18 cellular contexts compared by ENCODE assay signal in genomic region chr14:104596927-104597351, GRCh38. TPM values are rescaled to one million over a fixed set of nuclear protein-coding genes. Genes with fewer than 3 reads are reported as not detected.
DNase-seq lines count a peak whose midpoint lies in the region; ATAC-seq and TF ChIP-seq lines count a peak whose summit lies in the region.
"Had no signal": no experiment of that assay in that cellular context is flagged by ENCODE, and none has a peak within 500 bp of the region (broad histone marks: within the 10 kb centered on the region; RNA-seq: fewer than 3 reads in every experiment).

No MANE protein-coding gene starts in this region.

- TF ChIP-seq CTCF in lower lobe of right lung (IDR thresholded peaks at IDR 0.05) (no peak), upper lobe of right lung (IDR thresholded peaks at IDR 0.05) (no peak)

- intact Hi-C loops in Right ventricle myocardium inferior (cut with DNase I), result no loop called here
- intact Hi-C loops in left ventricle myocardium superior (cut with micrococcal nuclease), result no loop called here
- intact Hi-C loops in lower lobe of right lung (cut with DNase I), result no loop called here
- intact Hi-C loops in upper lobe of right lung (cut with DNase I), result no loop called here

- H3K36me3 ChIP-seq in H7 (replicated peaks; ENCODE audit: control insufficient read depth, insufficient read depth, low read length) (no peaks in the 10 kb centered on the region), lower lobe of right lung (no peaks in the 10 kb centered on the region), upper lobe of right lung (no peaks in the 10 kb centered on the region)

- H3K27me3 ChIP-seq in H7 (ENCODE audit: control insufficient read depth, insufficient read depth, low read length) (no peaks in the 10 kb centered on the region), lower lobe of right lung (ENCODE audit: low read depth) (peaks cover 33% of the 10 kb centered on the region), upper lobe of right lung (peaks cover 31% of the 10 kb centered on the region)

- H3K4me3 ChIP-seq in H7 (ENCODE audit: insufficient read depth, low read depth, low read length) (no peak overlapping the region), lower lobe of right lung (no peak overlapping the region), upper lobe of right lung (no peak overlapping the region)

- DNase-seq in Right ventricle myocardium inferior (ENCODE audit: missing footprints), result peak; percentile 37
- no peak for DNase-seq in left ventricle myocardium superior
- peak; percentile 51 for DNase-seq in H7
- DNase-seq in lower lobe of right lung, result peak; percentile 40
- DNase-seq in upper lobe of right lung, result peak; percentile 50
- DNase-seq in DMS53 treated with DMSO at 0.1 percent for 48 hours (lab: John Stamatoyannopoulos, UW; ENCODE audit: unreplicated experiment), result no peak
- no peak for DNase-seq in Kasumi-1 (lab: John Stamatoyannopoulos, UW)
- DNase-seq in NCI-H1694 treated with DMSO at 0.1 percent for 48 hours (lab: John Stamatoyannopoulos, UW), result no peak
- DNase-seq: C1 segment of cervical spinal cord, Calu3, DMS 273 treated with DMSO at 0.1 percent for 48 hours, DMS79 treated with DMSO at 0.1 percent for 48 hours, EL, HCEC 1CT, HFFc6 had no signal

- H3K4me1 ChIP-seq in lower lobe of right lung (no peaks in the 10 kb centered on the region), upper lobe of right lung (no peaks in the 10 kb centered on the region)

- H3K9me3 ChIP-seq in lower lobe of right lung, result no peaks in the 10 kb centered on the region
- no peaks in the 10 kb centered on the region for H3K9me3 ChIP-seq in upper lobe of right lung

- ATAC-seq in Right ventricle myocardium inferior (no peak), left ventricle myocardium superior (no peak), lower lobe of right lung (no peak), upper lobe of right lung (no peak)

- H3K27ac ChIP-seq in lower lobe of right lung (no peak overlapping the region), upper lobe of right lung (no peak overlapping the region)

RNA-seq across cellular contexts. Expression of gene TMEM179, which starts 7.6 kb away (rescaled TPM):
- total RNA-seq in Right ventricle myocardium inferior, result not detected
- total RNA-seq in left ventricle myocardium superior, result not detected
- total RNA-seq in H7 (2014; rRNA removed; shearing (Covaris generic)), result 1.9 and 3.2 TPM in 2 replicates
- total RNA-seq in lower lobe of right lung, result not detected
- total RNA-seq in upper lobe of right lung, result not detected
- total RNA-seq: B cell; Calu3; CD4-positive, alpha-beta T cell; HFFc6 had no signal

RNA-seq across cellular contexts. Expression of gene C14orf180, which starts 17.4 kb away (rescaled TPM):
- 40.0 TPM for total RNA-seq in Right ventricle myocardium inferior
- 53.8 TPM for total RNA-seq in left ventricle myocardium superior
- not detected in 2 replicates for total RNA-seq in H7 (2014; rRNA removed; shearing (Covaris generic))
- total RNA-seq in lower lobe of right lung, result 0.18 TPM
- total RNA-seq in upper lobe of right lung, result 0.14 TPM
- total RNA-seq: B cell; Calu3; CD4-positive, alpha-beta T cell; H1; HFFc6 had no signal

Comparison
In these comparisons a context has a peak if more than half of its experiments do, and no peak if none do; other contexts are left out.
1. DNase-seq: peak in Right ventricle myocardium inferior (single experiment), H7 (single experiment), lower lobe of right lung (single experiment) and upper lobe of right lung (single experiment); none in left ventricle myocardium superior (single experiment), DMS53 treated with DMSO at 0.1 percent for 48 hours (single experiment), Kasumi-1 (0 of 2) and NCI-H1694 treated with DMSO at 0.1 percent for 48 hours (single experiment).
2. RNA of gene C14orf180, which starts 17.4 kb away (total RNA-seq): 53.8 TPM in left ventricle myocardium superior (single experiment) and 40.0 TPM in Right ventricle myocardium inferior (single experiment); 0.18 TPM in lower lobe of right lung (single experiment), 0.14 TPM in upper lobe of right lung (single experiment) and not detected in H7; every median in the first group is over 10 times any median in the second.